Comparison of ENCODE assay signal across 9 cellular contexts in the genomic region with DNA sequence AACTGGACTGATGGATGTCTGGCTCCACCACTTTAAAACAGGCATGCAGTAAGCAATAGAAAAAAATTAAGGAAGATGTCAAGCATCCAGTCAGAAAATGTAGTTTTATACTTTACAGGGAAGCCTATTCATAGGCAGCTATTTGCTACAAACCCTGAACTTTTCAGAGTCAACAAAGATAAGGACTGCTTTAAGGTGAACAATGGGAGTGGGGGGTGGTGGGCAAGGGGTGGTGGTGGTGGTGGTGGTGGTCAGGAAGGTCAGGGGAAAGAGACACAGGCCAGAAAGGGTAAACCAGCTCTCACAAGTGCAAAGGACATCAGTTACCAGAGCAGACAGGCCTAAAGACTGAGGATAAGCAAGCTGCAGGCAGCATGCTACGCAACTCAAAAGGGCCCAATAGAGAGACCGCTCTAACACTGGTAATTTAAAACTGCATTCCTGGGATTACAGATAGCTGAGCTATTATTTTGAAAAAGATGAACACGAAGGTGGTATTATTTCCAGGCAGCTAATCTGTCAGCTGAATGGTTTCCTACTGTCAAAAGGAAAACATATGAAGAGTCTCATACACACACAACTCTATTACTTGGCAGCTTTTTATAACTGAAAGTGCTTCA. TPM values are rescaled to one million over a fixed set of nuclear protein-coding genes. Genes with fewer than 3 reads are reported as not detected.
DNase-seq lines count a peak whose midpoint lies in the region; ATAC-seq and TF ChIP-seq lines count a peak whose summit lies in the region.
"Had no signal": no experiment of that assay in that cellular context is flagged by ENCODE, and none has a peak within 500 bp of the region (broad histone marks: within the 10 kb centered on the region; RNA-seq: fewer than 3 reads in every experiment).

No MANE protein-coding gene starts in this region.

- H4K20me1 ChIP-seq in Karpas-422 (ENCODE audit: insufficient read depth, low read depth, low read length): peaks cover 88% of the 10 kb centered on the region

- H3K27ac ChIP-seq in CD4-positive, alpha-beta T cell (ENCODE audit: low read depth, low read length): no peak overlapping the region
- H3K27ac ChIP-seq in Karpas-422 (ENCODE audit: low read length): peak overlapping the region; percentile 39; the same call in 1 of the 2 replicates
- peak overlapping the region; percentile 60 to 71 for H3K27ac ChIP-seq in coronary artery

- no peaks in the 10 kb centered on the region for H3K27me3 Mint-ChIP-seq in CD4-positive, alpha-beta T cell
- H3K27me3 Mint-ChIP-seq in osteocyte (ENCODE audit: unreplicated experiment): no peaks in the 10 kb centered on the region

- H3K27ac Mint-ChIP-seq in CD4-positive, alpha-beta T cell: peak overlapping the region; percentile 71
- peak overlapping the region; percentile 92 for H3K27ac Mint-ChIP-seq in osteocyte (ENCODE audit: unreplicated experiment)

- peaks cover 90% of the 10 kb centered on the region for H3K4me1 Mint-ChIP-seq in CD4-positive, alpha-beta T cell (ENCODE audit: low read depth)
- H3K4me1 Mint-ChIP-seq in osteocyte (ENCODE audit: unreplicated experiment): peaks cover 90% of the 10 kb centered on the region

- no peaks in the 10 kb centered on the region for H3K9me3 Mint-ChIP-seq in CD4-positive, alpha-beta T cell
- no peaks in the 10 kb centered on the region for H3K9me3 Mint-ChIP-seq in osteocyte (ENCODE audit: unreplicated experiment)

- H3K4me2 ChIP-seq in Karpas-422 (ENCODE audit: low read depth, low read length, poor library complexity, severe bottlenecking): peak overlapping the region; percentile 52

- no peaks in the 10 kb centered on the region for H3K9me2 ChIP-seq in Karpas-422 (replicated peaks; ENCODE audit: insufficient read depth, low read length)

- H3K36me3 ChIP-seq in Karpas-422 (ENCODE audit: insufficient read depth, low read length): peaks cover 11% of the 10 kb centered on the region; the same call in 1 of the 2 replicates

- H3K36me3 Mint-ChIP-seq in CD4-positive, alpha-beta T cell (ENCODE audit: low read depth): peaks cover 19% of the 10 kb centered on the region
- no peaks in the 10 kb centered on the region for H3K36me3 Mint-ChIP-seq in osteocyte (ENCODE audit: unreplicated experiment)

- no peak for DNase-seq in CD4-positive, alpha-beta T cell
- DNase-seq in Karpas-422 (no peak), coronary artery (ENCODE audit: low spot score) (no peak), osteocyte (ENCODE audit: extremely low spot score, unreplicated experiment) (no peak), NCI-H748 treated with DMSO at 0.1 percent for 48 hours (lab: John Stamatoyannopoulos, UW) (no peak), left colon (no peak), cerebellar cortex (ENCODE audit: low spot score) (no peak), SW 1271 (lab: John Stamatoyannopoulos, UW) (no peak)
- DNase-seq: activated effector memory CD4-positive, alpha-beta T cell treated with anti-CD3 and anti-CD28 coated beads, Interleukin-2, amount 50 U/mL, for 16 hours had no signal

- H3K27me3 ChIP-seq in CD4-positive, alpha-beta T cell (ENCODE audit: control insufficient read depth, insufficient read depth, low read length): no peaks in the 10 kb centered on the region
- no peaks in the 10 kb centered on the region for H3K27me3 ChIP-seq in Karpas-422 (ENCODE audit: low read length)

- ATAC-seq in CD4-positive, alpha-beta T cell (ENCODE audit: poor library complexity): no peak
- ATAC-seq in left colon: no peak

- H3K4me3 Mint-ChIP-seq in CD4-positive, alpha-beta T cell: peak overlapping the region; percentile 65
- H3K4me3 Mint-ChIP-seq in osteocyte (ENCODE audit: unreplicated experiment): peak overlapping the region; percentile 10

- no peak overlapping the region for H3K9ac ChIP-seq in Karpas-422 (ENCODE audit: low read length)

- CTCF ChIA-PET in CD4-positive, alpha-beta T cell (lab: Charles Lee): interaction anchor here (0.9 kb wide), 1 partner anchor 10 kb away, joined by 4 read pairs; no protein-coding TSS in a partner anchor

- peaks cover 99% of the 10 kb centered on the region for H3K79me2 ChIP-seq in Karpas-422 (ENCODE audit: low read length)

- intact Hi-C loops in CD4-positive, alpha-beta T cell (cut with DNase I, micrococcal nuclease): no loop called here
- intact Hi-C loops in left colon (cut with DNase I, micrococcal nuclease): no loop called here

- TF ChIP-seq CTCF in CD4-positive, alpha-beta T cell (IDR thresholded peaks at IDR 0.05): no peak
- TF ChIP-seq CTCF in coronary artery (IDR thresholded peaks at IDR 0.05): no peak
- TF ChIP-seq CTCF in osteocyte (IDR thresholded peaks at IDR 0.05): no peak

- no peak overlapping the region for H2AFZ ChIP-seq in Karpas-422 (ENCODE audit: low read length)

- no peaks in the 10 kb centered on the region for H3K9me3 ChIP-seq in CD4-positive, alpha-beta T cell (ENCODE audit: control insufficient read depth, low read length)
- H3K9me3 ChIP-seq in Karpas-422 (ENCODE audit: low read length): no peaks in the 10 kb centered on the region

- no peak overlapping the region for H3K4me3 ChIP-seq in Karpas-422 (ENCODE audit: low read length)
- H3K4me3 ChIP-seq in coronary artery: peak overlapping the region; percentile 35

- H3K4me1 ChIP-seq in Karpas-422 (ENCODE audit: low read length): peaks cover 56% of the 10 kb centered on the region

- POLR2A ChIA-PET in CD4-positive, alpha-beta T cell (lab: Charles Lee): interaction anchor here (0.8 to 2.1 kb wide), 3 partner anchors 9 to 28 kb away, joined by 3 to 13 read pairs (median 4); partner anchors contain the start of gene BRD4

RNA-seq across cellular contexts. Expression of gene BRD4, which starts 14.8 kb away (rescaled TPM):
- 100 to 1,000 TPM; 101 to 102 TPM for total RNA-seq in CD4-positive, alpha-beta T cell
- 41.4 and 58.6 TPM in 2 replicates for total RNA-seq in Karpas-422 (2014; rRNA removed; shearing (Covaris generic); ENCODE audit: low replicate concordance)
- 142 and 143 TPM in 2 replicates for total RNA-seq in osteocyte
- 10 to 100 TPM; 64.6 to 90.7 TPM for total RNA-seq in left colon
